ENCODE assay signal across 13 cellular contexts in genomic region chr4:139550724-139551429, GRCh38. TPM values are rescaled to one million over a fixed set of nuclear protein-coding genes. Genes with fewer than 3 reads are reported as not detected.
DNase-seq lines count a peak whose midpoint lies in the region; TF ChIP-seq lines count a peak whose summit lies in the region.
"Had no signal": no experiment of that assay in that cellular context is flagged by ENCODE, and none has a peak within 500 bp of the region (broad histone marks: within the 10 kb centered on the region; RNA-seq: fewer than 3 reads in every experiment).

No MANE protein-coding gene starts in this region.

- H3K4me1 ChIP-seq in breast epithelium (peaks cover 0 to 11% of the 10 kb centered on the region in 2 donors), esophagus muscularis mucosa (peaks cover 46 to 78% (median 65%) of the 10 kb centered on the region in 4 donors), uterus (peaks cover 0 to 15% of the 10 kb centered on the region in 2 donors)

- H3K9me3 ChIP-seq in breast epithelium (no peaks in the 10 kb centered on the region), esophagus muscularis mucosa (no peaks in the 10 kb centered on the region), uterus (no peaks in the 10 kb centered on the region)

- 42% methylated on average over 5 of the region's 5 CpGs for WGBS in esophagus muscularis mucosa

- DNase-seq in breast epithelium (ENCODE audit: low spot score in 2 of 2) (no peak), MCF 10A (ENCODE audit: unreplicated experiment) (no peak), esophagus muscularis mucosa (ENCODE audit: extremely low spot score) (peak; percentile 89), midbrain (lab: John Stamatoyannopoulos, UW) (peak; percentile 26), uterus (peak; percentile 55 to 57), NCI-H146 (lab: John Stamatoyannopoulos, UW) (no peak)
- no peak for DNase-seq in activated CD4-positive, alpha-beta memory T cell treated with anti-CD3 and anti-CD28 coated beads for 36 hours
- no peak for DNase-seq in stimulated activated CD4-positive, alpha-beta T cell treated with anti-CD3 and anti-CD28 coated beads, Interleukin-2, amount 100 ng/mL, for 24 hours
- DNase-seq: activated T-cell treated with anti-CD3 and anti-CD28 coated beads for 4 hours, cortex of kidney, NCI-H524 treated with DMSO at 0.1 percent for 48 hours, retina, T-cell had no signal

- CTCF ChIA-PET in MCF 10A (lab: Yijun Ruan, JAX): no interaction called here
- CTCF ChIA-PET in activated CD4-positive, alpha-beta memory T cell treated with anti-CD3 and anti-CD28 coated beads for 36 hours (lab: Charles Lee): no interaction called here

- H3K27ac ChIP-seq in breast epithelium: peak overlapping the region; percentile 13 to 23
- peak overlapping the region; percentile 98 to 99 (median 99) for H3K27ac ChIP-seq in esophagus muscularis mucosa (replicated peaks in 1 of 4)
- H3K27ac ChIP-seq in uterus: peak overlapping the region; percentile 63 to 98

- POLR2A ChIA-PET in MCF 10A (lab: Yijun Ruan, JAX): interaction anchor here (1.0 to 5.3 kb wide), 2 partner anchors 10 to 24 kb away, joined by 3 to 41 read pairs; no protein-coding TSS in a partner anchor
- POLR2A ChIA-PET in activated CD4-positive, alpha-beta memory T cell treated with anti-CD3 and anti-CD28 coated beads for 36 hours (lab: Charles Lee): no interaction called here

- no peak overlapping the region for H3K4me3 ChIP-seq in breast epithelium
- no peak overlapping the region for H3K4me3 ChIP-seq in esophagus muscularis mucosa
- H3K4me3 ChIP-seq in uterus: no peak overlapping the region

- no peak overlapping the region for H3K27ac Mint-ChIP-seq in MCF 10A (ENCODE audit: low read depth, unreplicated experiment)
- no peak overlapping the region for H3K27ac Mint-ChIP-seq in activated CD4-positive, alpha-beta memory T cell treated with anti-CD3 and anti-CD28 coated beads for 36 hours

- no peaks in the 10 kb centered on the region for H3K27me3 Mint-ChIP-seq in MCF 10A (ENCODE audit: insufficient read depth, unreplicated experiment)
- H3K27me3 Mint-ChIP-seq in activated CD4-positive, alpha-beta memory T cell treated with anti-CD3 and anti-CD28 coated beads for 36 hours: no peaks in the 10 kb centered on the region
- H3K27me3 Mint-ChIP-seq: T-cell had no signal

- H3K4me1 Mint-ChIP-seq in MCF 10A (ENCODE audit: insufficient read depth, unreplicated experiment): peaks cover 38% of the 10 kb centered on the region
- H3K4me1 Mint-ChIP-seq in activated CD4-positive, alpha-beta memory T cell treated with anti-CD3 and anti-CD28 coated beads for 36 hours (ENCODE audit: low read depth): peaks cover 38% of the 10 kb centered on the region

- no TSS peak for BruUV-seq in MCF 10A (replicated peaks; lab: Mats Ljungman, UMichigan)

- no peak for TF ChIP-seq POLR2A in breast epithelium (IDR thresholded peaks at IDR 0.05)
- TF ChIP-seq POLR2A in esophagus muscularis mucosa (IDR thresholded peaks at IDR 0.05; ENCODE audit: low read depth): no peak
- TF ChIP-seq POLR2A in uterus (IDR thresholded peaks at IDR 0.05): no peak

- H3K4me3 Mint-ChIP-seq in MCF 10A (ENCODE audit: unreplicated experiment): no peak overlapping the region
- no peak overlapping the region for H3K4me3 Mint-ChIP-seq in activated CD4-positive, alpha-beta memory T cell treated with anti-CD3 and anti-CD28 coated beads for 36 hours
- H3K4me3 Mint-ChIP-seq: T-cell had no signal

- intact Hi-C loops in breast epithelium (cut with DNase I; ENCODE audit: low total_unique reads): no loop called here
- intact Hi-C loops in MCF 10A (cut with micrococcal nuclease): loop anchor here (10.0 kb wide), 1 partner anchor 96 kb away; the partner anchor contains the start of gene RAB33B
- intact Hi-C loops in esophagus muscularis mucosa (cut with DNase I): no loop called here
- intact Hi-C loops in uterus (cut with DNase I; ENCODE audit: low total_unique reads): loop anchor here (10.0 kb wide), 1 partner anchor 96 kb away; the partner anchor contains the start of gene RAB33B
- intact Hi-C loops in activated CD4-positive, alpha-beta memory T cell treated with anti-CD3 and anti-CD28 coated beads for 36 hours (cut with micrococcal nuclease): no loop called here

- H3K36me3 ChIP-seq in breast epithelium: no peaks in the 10 kb centered on the region
- H3K36me3 ChIP-seq in esophagus muscularis mucosa: peaks cover 0 to 15% (median 12%) of the 10 kb centered on the region in 4 donors
- no peaks in the 10 kb centered on the region for H3K36me3 ChIP-seq in uterus

- H3K9me3 Mint-ChIP-seq in MCF 10A (ENCODE audit: unreplicated experiment): no peaks in the 10 kb centered on the region
- no peaks in the 10 kb centered on the region for H3K9me3 Mint-ChIP-seq in activated CD4-positive, alpha-beta memory T cell treated with anti-CD3 and anti-CD28 coated beads for 36 hours
- H3K9me3 Mint-ChIP-seq: T-cell had no signal

- no peak for TF ChIP-seq EP300 in esophagus muscularis mucosa (IDR thresholded peaks at IDR 0.05)

- TF ChIP-seq CTCF in breast epithelium (IDR thresholded peaks at IDR 0.05) (no peak), MCF 10A (IDR thresholded peaks at IDR 0.05; ENCODE audit: unreplicated experiment) (no peak), esophagus muscularis mucosa (IDR thresholded peaks at IDR 0.05) (no peak), uterus (IDR thresholded peaks at IDR 0.05) (no peak)

- peaks cover 26% of the 10 kb centered on the region for H3K36me3 Mint-ChIP-seq in MCF 10A (ENCODE audit: insufficient read depth, unreplicated experiment)
- peaks cover 10% of the 10 kb centered on the region for H3K36me3 Mint-ChIP-seq in activated CD4-positive, alpha-beta memory T cell treated with anti-CD3 and anti-CD28 coated beads for 36 hours

- H3K27me3 ChIP-seq in breast epithelium (no peaks in the 10 kb centered on the region), esophagus muscularis mucosa (no peaks in the 10 kb centered on the region), uterus (no peaks in the 10 kb centered on the region)

RNA-seq across cellular contexts. Expression of gene SETD7, which starts 5.1 kb away (rescaled TPM):
- total RNA-seq in breast epithelium: 100 to 1,000 TPM in 1 of 3 donors, 10 to 100 TPM in 2; 54.9 to 100 (median 63.6) TPM
- 60.4 and 66.9 TPM in 2 replicates for total RNA-seq in MCF 10A (2022)
- total RNA-seq in esophagus muscularis mucosa: 10 to 100 TPM; 54.4 to 96.0 (median 63.9) TPM
- 10 to 100 TPM; 38.9 to 80.6 (median 59.3) TPM for total RNA-seq in uterus
- 10 to 100 TPM; 15.0 to 16.6 TPM for total RNA-seq in activated CD4-positive, alpha-beta memory T cell treated with anti-CD3 and anti-CD28 coated beads for 36 hours

Comparison
In these comparisons a context has a peak if more than half of its experiments do, and no peak if none do; other contexts are left out.
1. intact Hi-C loops: an anchor here in MCF 10A (10.0 kb wide) and uterus (10.0 kb wide); none called in breast epithelium, esophagus muscularis mucosa and activated CD4-positive, alpha-beta memory T cell treated with anti-CD3 and anti-CD28 coated beads for 36 hours.
2. DNase-seq: peak in esophagus muscularis mucosa (single experiment), midbrain (single experiment) and uterus (2 of 2); none in breast epithelium (0 of 2), MCF 10A (single experiment), activated CD4-positive, alpha-beta memory T cell treated with anti-CD3 and anti-CD28 coated beads for 36 hours (single experiment), stimulated activated CD4-positive, alpha-beta T cell treated with anti-CD3 and anti-CD28 coated beads, Interleukin-2, amount 100 ng/mL, for 24 hours (0 of 2) and NCI-H146 (single experiment).
3. H3K27ac ChIP-seq: peak in every context shown above with its lines; median percentile 99 in esophagus muscularis mucosa; 80 in uterus; 18 in breast epithelium.